1 cellular context compared by ENCODE assay signal in the genomic region with DNA sequence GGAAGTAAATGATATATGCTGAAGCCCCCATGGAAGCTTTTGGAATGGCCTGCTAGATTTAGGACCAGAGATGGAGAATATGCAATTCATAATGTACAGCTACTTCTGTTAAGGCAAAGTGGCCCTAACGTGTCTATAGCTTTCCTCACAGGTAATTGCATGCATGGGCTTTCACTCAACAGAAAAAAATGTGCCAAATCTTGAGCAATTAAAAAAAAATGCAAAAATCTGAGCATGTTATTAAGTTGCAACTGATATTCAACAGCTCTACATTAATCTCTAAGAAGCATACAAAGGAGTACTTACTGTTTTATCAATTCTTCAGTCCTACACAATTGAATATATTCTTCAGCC.
TF ChIP-seq lines count a peak whose summit lies in the region.

No MANE protein-coding gene starts in this region.

TF ChIP-seq in GM23338, 12 proteins besides CTCF, POLR2A, EP300 and RAD21:
- TF ChIP-seq, protein P1, sequence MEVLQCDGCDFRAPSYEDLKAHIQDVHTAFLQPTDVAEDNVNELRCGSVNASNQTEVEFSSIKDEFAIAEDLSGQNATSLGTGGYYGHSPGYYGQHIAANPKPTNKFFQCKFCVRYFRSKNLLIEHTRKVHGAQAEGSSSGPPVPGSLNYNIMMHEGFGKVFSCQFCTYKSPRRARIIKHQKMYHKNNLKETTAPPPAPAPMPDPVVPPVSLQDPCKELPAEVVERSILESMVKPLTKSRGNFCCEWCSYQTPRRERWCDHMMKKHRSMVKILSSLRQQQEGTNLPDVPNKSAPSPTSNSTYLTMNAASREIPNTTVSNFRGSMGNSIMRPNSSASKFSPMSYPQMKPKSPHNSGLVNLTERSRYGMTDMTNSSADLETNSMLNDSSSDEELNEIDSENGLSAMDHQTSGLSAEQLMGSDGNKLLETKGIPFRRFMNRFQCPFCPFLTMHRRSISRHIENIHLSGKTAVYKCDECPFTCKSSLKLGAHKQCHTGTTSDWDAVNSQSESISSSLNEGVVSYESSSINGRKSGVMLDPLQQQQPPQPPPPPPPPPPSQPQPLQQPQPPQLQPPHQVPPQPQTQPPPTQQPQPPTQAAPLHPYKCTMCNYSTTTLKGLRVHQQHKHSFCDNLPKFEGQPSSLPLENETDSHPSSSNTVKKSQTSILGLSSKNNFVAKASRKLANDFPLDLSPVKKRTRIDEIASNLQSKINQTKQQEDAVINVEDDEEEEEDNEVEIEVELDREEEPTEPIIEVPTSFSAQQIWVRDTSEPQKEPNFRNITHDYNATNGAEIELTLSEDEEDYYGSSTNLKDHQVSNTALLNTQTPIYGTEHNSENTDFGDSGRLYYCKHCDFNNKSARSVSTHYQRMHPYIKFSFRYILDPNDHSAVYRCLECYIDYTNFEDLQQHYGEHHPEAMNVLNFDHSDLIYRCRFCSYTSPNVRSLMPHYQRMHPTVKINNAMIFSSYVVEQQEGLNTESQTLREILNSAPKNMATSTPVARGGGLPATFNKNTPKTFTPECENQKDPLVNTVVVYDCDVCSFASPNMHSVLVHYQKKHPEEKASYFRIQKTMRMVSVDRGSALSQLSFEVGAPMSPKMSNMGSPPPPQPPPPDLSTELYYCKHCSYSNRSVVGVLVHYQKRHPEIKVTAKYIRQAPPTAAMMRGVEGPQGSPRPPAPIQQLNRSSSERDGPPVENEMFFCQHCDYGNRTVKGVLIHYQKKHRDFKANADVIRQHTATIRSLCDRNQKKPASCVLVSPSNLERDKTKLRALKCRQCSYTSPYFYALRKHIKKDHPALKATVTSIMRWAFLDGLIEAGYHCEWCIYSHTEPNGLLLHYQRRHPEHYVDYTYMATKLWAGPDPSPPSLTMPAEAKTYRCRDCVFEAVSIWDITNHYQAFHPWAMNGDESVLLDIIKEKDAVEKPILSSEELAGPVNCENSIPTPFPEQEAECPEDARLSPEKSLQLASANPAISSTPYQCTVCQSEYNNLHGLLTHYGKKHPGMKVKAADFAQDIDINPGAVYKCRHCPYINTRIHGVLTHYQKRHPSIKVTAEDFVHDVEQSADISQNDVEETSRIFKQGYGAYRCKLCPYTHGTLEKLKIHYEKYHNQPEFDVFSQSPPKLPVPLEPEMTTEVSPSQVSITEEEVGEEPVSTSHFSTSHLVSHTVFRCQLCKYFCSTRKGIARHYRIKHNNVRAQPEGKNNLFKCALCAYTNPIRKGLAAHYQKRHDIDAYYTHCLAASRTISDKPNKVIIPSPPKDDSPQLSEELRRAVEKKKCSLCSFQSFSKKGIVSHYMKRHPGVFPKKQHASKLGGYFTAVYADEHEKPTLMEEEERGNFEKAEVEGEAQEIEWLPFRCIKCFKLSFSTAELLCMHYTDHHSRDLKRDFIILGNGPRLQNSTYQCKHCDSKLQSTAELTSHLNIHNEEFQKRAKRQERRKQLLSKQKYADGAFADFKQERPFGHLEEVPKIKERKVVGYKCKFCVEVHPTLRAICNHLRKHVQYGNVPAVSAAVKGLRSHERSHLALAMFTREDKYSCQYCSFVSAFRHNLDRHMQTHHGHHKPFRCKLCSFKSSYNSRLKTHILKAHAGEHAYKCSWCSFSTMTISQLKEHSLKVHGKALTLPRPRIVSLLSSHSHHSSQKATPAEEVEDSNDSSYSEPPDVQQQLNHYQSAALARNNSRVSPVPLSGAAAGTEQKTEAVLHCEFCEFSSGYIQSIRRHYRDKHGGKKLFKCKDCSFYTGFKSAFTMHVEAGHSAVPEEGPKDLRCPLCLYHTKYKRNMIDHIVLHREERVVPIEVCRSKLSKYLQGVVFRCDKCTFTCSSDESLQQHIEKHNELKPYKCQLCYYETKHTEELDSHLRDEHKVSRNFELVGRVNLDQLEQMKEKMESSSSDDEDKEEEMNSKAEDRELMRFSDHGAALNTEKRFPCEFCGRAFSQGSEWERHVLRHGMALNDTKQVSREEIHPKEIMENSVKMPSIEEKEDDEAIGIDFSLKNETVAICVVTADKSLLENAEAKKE (CRISPR knock-in tag; IDR thresholded peaks at IDR 0.05): no peak
- TF ChIP-seq POLR2AphosphoS5 (IDR thresholded peaks at IDR 0.05; ENCODE audit: low read depth) (no peak), STAT1 (IDR thresholded peaks at IDR 0.05; ENCODE audit: unreplicated experiment) (no peak), JUNB (IDR thresholded peaks at IDR 0.05; ENCODE audit: unreplicated experiment) (no peak)
